23 cellular contexts compared by ENCODE assay signal in the genomic region with DNA sequence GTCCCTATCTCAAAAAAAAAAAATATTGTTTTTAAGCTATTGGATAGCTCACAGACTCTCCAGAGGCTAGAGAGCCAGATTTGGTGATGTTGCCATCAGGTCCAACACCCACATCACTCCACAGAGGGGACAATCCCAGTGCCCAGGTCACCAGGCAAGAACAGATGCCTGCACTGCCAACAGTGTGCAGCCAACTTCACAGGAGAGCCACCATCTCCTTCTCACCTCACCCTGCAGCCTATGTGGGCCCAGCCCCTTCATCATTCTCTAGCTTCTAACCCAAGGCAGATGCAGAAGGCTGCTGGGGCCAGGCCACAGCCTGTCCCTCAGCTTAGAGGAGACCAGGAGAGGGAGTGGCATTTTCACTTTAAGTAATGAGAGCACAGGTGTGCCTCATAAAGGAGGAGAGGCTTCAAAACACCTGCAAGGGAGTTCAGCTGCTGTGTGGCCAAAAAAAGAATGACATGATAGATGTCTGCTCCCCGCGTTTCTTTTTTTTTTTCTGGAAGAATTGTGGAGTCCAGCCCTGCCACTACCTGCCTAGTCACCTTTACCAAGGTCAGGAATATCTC.
"Had no signal": no experiment of that assay in that cellular context is flagged by ENCODE, and none has a peak within 500 bp of the region (broad histone marks: within the 10 kb centered on the region; RNA-seq: fewer than 3 reads in every experiment).

No MANE protein-coding gene starts in this region.

- H3K27ac Mint-ChIP-seq: activated CD4-positive, alpha-beta T cell treated with anti-CD3 and anti-CD28 coated beads, Interleukin-2, amount 10 ng/mL, durations not matched to agents 24 days and 14 days; activated CD8-positive, alpha-beta T cell treated with anti-CD3 and anti-CD28 coated beads, Interleukin-2, amount 10 ng/mL, durations not matched to agents 7 days and 5 days; activated naive CD8-positive, alpha-beta T cell treated with anti-CD3 and anti-CD28 coated beads, Interleukin-2, amount 50 U/mL, for 24 hours; activated T-helper 1 cell treated with anti-CD3 and anti-CD28 coated beads, Interleukin-12 subunit alpha, Interleukin-12 subunit beta, Interleukin-2, Interleukin-4 antibody, amounts not matched to agents 30 ng/mL and 10 ng/mL and 1 ng/mL, durations not matched to agents 14 hours and 24 hours and 36 hours; endodermal cell; natural killer cell treated with Interleukin-12 subunit alpha and Interleukin-12 subunit beta and Interleukin-15 and Interleukin-18, amount 100 ng/mL, for 72 hours; stimulated activated naive CD8-positive, alpha-beta T cell treated with anti-CD3 and anti-CD28 coated beads, Interleukin-15, Interleukin-2, amounts not matched to agents 100 ng/mL and 50 ng/mL, for 24 hours had no signal

- H3K4me3 Mint-ChIP-seq: activated CD4-positive, alpha-beta T cell treated with anti-CD3 and anti-CD28 coated beads, Interleukin-2, amount 10 ng/mL, durations not matched to agents 24 days and 14 days; activated CD8-positive, alpha-beta T cell treated with anti-CD3 and anti-CD28 coated beads, Interleukin-2, amount 10 ng/mL, durations not matched to agents 7 days and 5 days; activated naive CD8-positive, alpha-beta T cell treated with anti-CD3 and anti-CD28 coated beads, Interleukin-2, amount 50 U/mL, for 24 hours; activated T-helper 1 cell treated with anti-CD3 and anti-CD28 coated beads, Interleukin-12 subunit alpha, Interleukin-12 subunit beta, Interleukin-2, Interleukin-4 antibody, amounts not matched to agents 30 ng/mL and 10 ng/mL and 1 ng/mL, durations not matched to agents 14 hours and 24 hours and 36 hours; endodermal cell; natural killer cell treated with Interleukin-12 subunit alpha and Interleukin-12 subunit beta and Interleukin-15 and Interleukin-18, amount 100 ng/mL, for 72 hours; stimulated activated naive CD8-positive, alpha-beta T cell treated with anti-CD3 and anti-CD28 coated beads, Interleukin-15, Interleukin-2, amounts not matched to agents 100 ng/mL and 50 ng/mL, for 24 hours had no signal

- H3K4me1 ChIP-seq: esophagus squamous epithelium, gastroesophageal sphincter, parathyroid adenoma had no signal

- H3K4me1 Mint-ChIP-seq: activated naive CD8-positive, alpha-beta T cell treated with anti-CD3 and anti-CD28 coated beads, Interleukin-2, amount 50 U/mL, for 24 hours; endodermal cell had no signal

- H3K36me3 Mint-ChIP-seq: natural killer cell treated with Interleukin-12 subunit alpha and Interleukin-12 subunit beta and Interleukin-15 and Interleukin-18, amount 100 ng/mL, for 72 hours had no signal

- H3K9me3 Mint-ChIP-seq: activated CD4-positive, alpha-beta T cell treated with anti-CD3 and anti-CD28 coated beads, Interleukin-2, amount 10 ng/mL, durations not matched to agents 24 days and 14 days; activated naive CD8-positive, alpha-beta T cell treated with anti-CD3 and anti-CD28 coated beads, Interleukin-2, amount 50 U/mL, for 24 hours; activated T-helper 1 cell treated with anti-CD3 and anti-CD28 coated beads, Interleukin-12 subunit alpha, Interleukin-12 subunit beta, Interleukin-2, Interleukin-4 antibody, amounts not matched to agents 30 ng/mL and 10 ng/mL and 1 ng/mL, durations not matched to agents 14 hours and 24 hours and 36 hours; endodermal cell; natural killer cell treated with Interleukin-12 subunit alpha and Interleukin-12 subunit beta and Interleukin-15 and Interleukin-18, amount 100 ng/mL, for 72 hours; stimulated activated naive CD8-positive, alpha-beta T cell treated with anti-CD3 and anti-CD28 coated beads, Interleukin-15, Interleukin-2, amounts not matched to agents 100 ng/mL and 50 ng/mL, for 24 hours had no signal

- H3K27me3 ChIP-seq: cardiac muscle cell, esophagus squamous epithelium, gastroesophageal sphincter, neutrophil, tibial artery had no signal

- H3K27me3 Mint-ChIP-seq: activated CD4-positive, alpha-beta T cell treated with anti-CD3 and anti-CD28 coated beads, Interleukin-2, amount 10 ng/mL, durations not matched to agents 24 days and 14 days; activated naive CD8-positive, alpha-beta T cell treated with anti-CD3 and anti-CD28 coated beads, Interleukin-2, amount 50 U/mL, for 24 hours; natural killer cell treated with Interleukin-12 subunit alpha and Interleukin-12 subunit beta and Interleukin-15 and Interleukin-18, amount 100 ng/mL, for 72 hours; stimulated activated naive CD8-positive, alpha-beta T cell treated with anti-CD3 and anti-CD28 coated beads, Interleukin-15, Interleukin-2, amounts not matched to agents 100 ng/mL and 50 ng/mL, for 24 hours had no signal

- ATAC-seq: activated CD4-positive, CD25-positive, alpha-beta regulatory T cell treated with anti-CD3 and anti-CD28 coated beads, Interleukin-2, amount 50 U/mL, for 24 hours; activated CD8-positive, alpha-beta T cell treated with anti-CD3 and anti-CD28 coated beads, Interleukin-2, amount 10 ng/mL, durations not matched to agents 7 days and 5 days; activated naive CD8-positive, alpha-beta T cell treated with anti-CD3 and anti-CD28 coated beads, Interleukin-2, amount 50 U/mL, for 24 hours; gastroesophageal sphincter; left ventricle myocardium superior; natural killer cell treated with Interleukin-12 subunit alpha and Interleukin-12 subunit beta and Interleukin-15 and Interleukin-18, amount 100 ng/mL, for 72 hours; right cardiac atrium had no signal

- H3K36me3 ChIP-seq: cardiac muscle cell, esophagus squamous epithelium, gastroesophageal sphincter, neutrophil, tibial artery had no signal

- DNase-seq: activated CD4-positive, alpha-beta T cell treated with anti-CD3 and anti-CD28 coated beads, Interleukin-2, amount 10 ng/mL, durations not matched to agents 24 days and 14 days; activated CD8-positive, alpha-beta T cell treated with anti-CD3 and anti-CD28 coated beads, Interleukin-2, amount 10 ng/mL, durations not matched to agents 7 days and 5 days; activated gamma-delta T cell; activated naive CD4-positive, alpha-beta T cell treated with anti-CD3 and anti-CD28 coated beads, Interleukin-2, amount 50 U/mL, for 16 hours; activated naive CD8-positive, alpha-beta T cell treated with anti-CD3 and anti-CD28 coated beads, Interleukin-2, amount 50 U/mL, for 24 hours; cortex of kidney; endodermal cell; esophagus squamous epithelium; hypothalamus; left ventricle myocardium superior; midbrain; right cardiac atrium; stimulated activated CD4-positive, alpha-beta T cell treated with anti-CD3 and anti-CD28 coated beads, Interleukin-4, amount 100 ng/mL, for 4 hours; substantia nigra; tibial artery had no signal

- H3K4me3 ChIP-seq: cardiac muscle cell, esophagus squamous epithelium, gastroesophageal sphincter, tibial artery had no signal

- H3K9me3 ChIP-seq: esophagus squamous epithelium, gastroesophageal sphincter, neutrophil, tibial artery had no signal

- H3K27ac ChIP-seq: cardiac muscle cell, esophagus squamous epithelium, gastroesophageal sphincter, neutrophil, parathyroid adenoma, tibial artery had no signal
